ENCODE assay signal across 1 cellular context in the genomic region with DNA sequence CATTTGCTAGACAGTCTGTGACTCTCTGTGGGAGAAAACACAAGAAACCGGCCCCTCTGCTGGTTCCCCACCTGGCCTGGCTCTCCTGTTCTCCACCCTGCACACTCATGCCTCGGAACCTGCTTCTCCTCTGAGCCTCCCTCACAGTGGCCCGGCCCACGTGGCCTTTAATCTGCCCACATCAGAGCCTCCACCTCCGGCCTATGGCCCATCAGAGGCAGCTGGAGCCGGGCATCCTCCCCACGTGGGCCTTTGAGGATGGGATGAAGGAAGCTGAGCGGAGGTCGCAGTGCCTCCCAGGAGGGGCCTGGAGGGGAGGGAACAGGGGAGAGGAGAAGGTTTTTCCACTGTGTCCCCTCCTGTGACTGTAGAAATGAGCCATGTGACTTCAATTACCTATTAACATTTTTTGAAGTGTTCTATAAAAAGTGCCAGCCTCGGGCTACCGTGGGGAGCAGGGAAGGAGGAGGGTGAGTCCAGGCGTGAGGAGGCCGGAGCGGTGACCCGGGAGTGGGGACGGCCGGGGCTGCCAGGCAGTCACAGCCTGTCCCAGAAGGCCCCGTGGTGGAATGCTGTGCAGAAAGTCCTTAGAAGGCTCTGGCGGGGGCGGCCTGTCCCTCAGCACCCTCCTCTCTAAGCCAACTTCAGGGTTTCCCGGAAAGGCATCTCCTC.
TF ChIP-seq lines count a peak whose summit lies in the region.

No MANE protein-coding gene starts in this region.

TF ChIP-seq in A549, 52 proteins besides CTCF, POLR2A, EP300 and RAD21 (continued from another document):
- TF ChIP-seq, protein P1, sequence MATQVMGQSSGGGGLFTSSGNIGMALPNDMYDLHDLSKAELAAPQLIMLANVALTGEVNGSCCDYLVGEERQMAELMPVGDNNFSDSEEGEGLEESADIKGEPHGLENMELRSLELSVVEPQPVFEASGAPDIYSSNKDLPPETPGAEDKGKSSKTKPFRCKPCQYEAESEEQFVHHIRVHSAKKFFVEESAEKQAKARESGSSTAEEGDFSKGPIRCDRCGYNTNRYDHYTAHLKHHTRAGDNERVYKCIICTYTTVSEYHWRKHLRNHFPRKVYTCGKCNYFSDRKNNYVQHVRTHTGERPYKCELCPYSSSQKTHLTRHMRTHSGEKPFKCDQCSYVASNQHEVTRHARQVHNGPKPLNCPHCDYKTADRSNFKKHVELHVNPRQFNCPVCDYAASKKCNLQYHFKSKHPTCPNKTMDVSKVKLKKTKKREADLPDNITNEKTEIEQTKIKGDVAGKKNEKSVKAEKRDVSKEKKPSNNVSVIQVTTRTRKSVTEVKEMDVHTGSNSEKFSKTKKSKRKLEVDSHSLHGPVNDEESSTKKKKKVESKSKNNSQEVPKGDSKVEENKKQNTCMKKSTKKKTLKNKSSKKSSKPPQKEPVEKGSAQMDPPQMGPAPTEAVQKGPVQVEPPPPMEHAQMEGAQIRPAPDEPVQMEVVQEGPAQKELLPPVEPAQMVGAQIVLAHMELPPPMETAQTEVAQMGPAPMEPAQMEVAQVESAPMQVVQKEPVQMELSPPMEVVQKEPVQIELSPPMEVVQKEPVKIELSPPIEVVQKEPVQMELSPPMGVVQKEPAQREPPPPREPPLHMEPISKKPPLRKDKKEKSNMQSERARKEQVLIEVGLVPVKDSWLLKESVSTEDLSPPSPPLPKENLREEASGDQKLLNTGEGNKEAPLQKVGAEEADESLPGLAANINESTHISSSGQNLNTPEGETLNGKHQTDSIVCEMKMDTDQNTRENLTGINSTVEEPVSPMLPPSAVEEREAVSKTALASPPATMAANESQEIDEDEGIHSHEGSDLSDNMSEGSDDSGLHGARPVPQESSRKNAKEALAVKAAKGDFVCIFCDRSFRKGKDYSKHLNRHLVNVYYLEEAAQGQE (IDR thresholded peaks at IDR 0.05): no peak
- TF ChIP-seq PHF8 (IDR thresholded peaks at IDR 0.05; ENCODE audit: borderline replicate concordance, low read depth) (no peak), CBX2 (IDR thresholded peaks at IDR 0.05; ENCODE audit: borderline replicate concordance, low read depth) (no peak), NPAS2 (CRISPR knock-in tag; IDR thresholded peaks at IDR 0.05; ENCODE audit: borderline replicate concordance) (no peak), TFCP2L1 (CRISPR knock-in tag; IDR thresholded peaks at IDR 0.05) (no peak)
- TF ChIP-seq, protein P2, sequence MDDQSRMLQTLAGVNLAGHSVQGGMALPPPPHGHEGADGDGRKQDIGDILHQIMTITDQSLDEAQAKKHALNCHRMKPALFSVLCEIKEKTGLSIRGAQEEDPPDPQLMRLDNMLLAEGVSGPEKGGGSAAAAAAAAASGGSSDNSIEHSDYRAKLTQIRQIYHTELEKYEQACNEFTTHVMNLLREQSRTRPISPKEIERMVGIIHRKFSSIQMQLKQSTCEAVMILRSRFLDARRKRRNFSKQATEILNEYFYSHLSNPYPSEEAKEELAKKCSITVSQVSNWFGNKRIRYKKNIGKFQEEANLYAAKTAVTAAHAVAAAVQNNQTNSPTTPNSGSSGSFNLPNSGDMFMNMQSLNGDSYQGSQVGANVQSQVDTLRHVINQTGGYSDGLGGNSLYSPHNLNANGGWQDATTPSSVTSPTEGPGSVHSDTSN (IDR thresholded peaks at IDR 0.05): no peak
TF ChIP-seq in A549: peak in this region for 0.
